In the genomic region with DNA sequence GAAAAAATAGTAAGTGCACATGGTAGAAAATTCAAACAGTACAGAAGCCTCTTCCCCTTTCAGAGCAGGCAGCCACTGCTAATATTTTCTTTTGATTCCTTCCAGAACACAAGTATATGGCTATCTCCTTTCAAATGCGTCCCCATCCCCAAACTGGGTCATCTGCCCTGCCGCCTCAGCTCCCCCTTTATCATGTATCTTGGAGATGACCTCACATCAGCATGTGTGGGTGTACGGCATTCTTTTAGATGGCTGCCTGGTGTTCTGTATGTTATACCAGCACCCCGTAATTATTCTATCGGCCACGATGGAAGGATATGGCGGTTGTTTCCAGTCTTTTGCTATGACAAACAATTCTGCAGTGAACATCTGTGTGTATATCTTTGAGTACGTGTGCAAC, we compare ENCODE assay signal across 10 cellular contexts.
A peak's percentile ranks its signal among the peaks of the same experiment; 100 is the strongest.
DNase-seq lines count a peak whose midpoint lies in the region; ATAC-seq and TF ChIP-seq lines count a peak whose summit lies in the region.
"Had no signal": no experiment of that assay in that cellular context is flagged by ENCODE, and none has a peak within 500 bp of the region (broad histone marks: within the 10 kb centered on the region; RNA-seq: fewer than 3 reads in every experiment).

No MANE protein-coding gene starts in this region.

- peaks cover 5% of the 10 kb centered on the region for H3K9me3 Mint-ChIP-seq in CD8-positive, alpha-beta T cell
- no peaks in the 10 kb centered on the region for H3K9me3 Mint-ChIP-seq in HFFc6
- H3K9me3 Mint-ChIP-seq in brain, result peaks cover 0 to 9% (median 5%) of the 10 kb centered on the region in 5 experiments
- H3K9me3 Mint-ChIP-seq in naive B cell, result peaks cover 0 to 15% (median 8%) of the 10 kb centered on the region in 7 donors
- H3K9me3 Mint-ChIP-seq in activated T-helper 2 cell treated with anti-CD3 and anti-CD28 coated beads, Interferon-gamma antibody, Interleukin-2, Interleukin-4, amounts not matched to agents 10 μg/mL and 5 μg/mL and 100 μg/mL, durations not matched to agents 14 hours and 24 hours and 36 hours, result no peaks in the 10 kb centered on the region

- H3K27me3 ChIP-seq in CD8-positive, alpha-beta T cell (ENCODE audit: insufficient read depth, low read length), result no peaks in the 10 kb centered on the region

- H3K4me1 ChIP-seq in CD8-positive, alpha-beta T cell (ENCODE audit: insufficient read depth, low read length), result peaks cover 4% of the 10 kb centered on the region

- no peaks in the 10 kb centered on the region for H3K9me3 ChIP-seq in CD8-positive, alpha-beta T cell (ENCODE audit: low read length)
- H3K9me3 ChIP-seq: tibial artery had no signal

- H3K4me1 Mint-ChIP-seq in CD8-positive, alpha-beta T cell (ENCODE audit: low read depth), result peaks cover 5% of the 10 kb centered on the region
- H3K4me1 Mint-ChIP-seq in HFFc6 (ENCODE audit: low read depth) (peaks cover 37% of the 10 kb centered on the region), brain (peaks cover 7% of the 10 kb centered on the region), naive B cell (peaks cover 5 to 8% (median 6%) of the 10 kb centered on the region in 3 donors)
- H3K4me1 Mint-ChIP-seq in activated T-helper 2 cell treated with anti-CD3 and anti-CD28 coated beads, Interferon-gamma antibody, Interleukin-2, Interleukin-4, amounts not matched to agents 10 μg/mL and 5 μg/mL and 100 μg/mL, durations not matched to agents 14 hours and 24 hours and 36 hours (ENCODE audit: low read depth), result peaks cover 1% of the 10 kb centered on the region

- no peak overlapping the region for H3K27ac Mint-ChIP-seq in CD8-positive, alpha-beta T cell
- no peak overlapping the region for H3K27ac Mint-ChIP-seq in HFFc6
- peak overlapping the region in 1 of 5 experiments; percentile 51 for H3K27ac Mint-ChIP-seq in brain
- H3K27ac Mint-ChIP-seq in naive B cell, result no peak overlapping the region
- no peak overlapping the region for H3K27ac Mint-ChIP-seq in activated T-helper 2 cell treated with anti-CD3 and anti-CD28 coated beads, Interferon-gamma antibody, Interleukin-2, Interleukin-4, amounts not matched to agents 10 μg/mL and 5 μg/mL and 100 μg/mL, durations not matched to agents 14 hours and 24 hours and 36 hours

- CTCF ChIA-PET in CD8-positive, alpha-beta T cell (lab: Charles Lee), result interaction anchor here (0.6 to 6.5 kb wide), 8 partner anchors 49 to 635 kb away, joined by 3 to 130 read pairs (median 5); no protein-coding TSS in a partner anchor

- H3K36me3 ChIP-seq in CD8-positive, alpha-beta T cell (ENCODE audit: insufficient read depth, low read length), result no peaks in the 10 kb centered on the region
- H3K36me3 ChIP-seq: tibial artery had no signal

- H3K36me3 Mint-ChIP-seq in CD8-positive, alpha-beta T cell, result no peaks in the 10 kb centered on the region
- H3K36me3 Mint-ChIP-seq in HFFc6 (ENCODE audit: low read depth), result no peaks in the 10 kb centered on the region
- H3K36me3 Mint-ChIP-seq in brain, result no peaks in the 10 kb centered on the region
- H3K36me3 Mint-ChIP-seq in naive B cell, result peaks cover 0 to 6% of the 10 kb centered on the region in 2 donors
- H3K36me3 Mint-ChIP-seq in activated T-helper 2 cell treated with anti-CD3 and anti-CD28 coated beads, Interferon-gamma antibody, Interleukin-2, Interleukin-4, amounts not matched to agents 10 μg/mL and 5 μg/mL and 100 μg/mL, durations not matched to agents 14 hours and 24 hours and 36 hours (ENCODE audit: low read depth), result no peaks in the 10 kb centered on the region

- peak overlapping the region; percentile 68 for H3K4me3 Mint-ChIP-seq in CD8-positive, alpha-beta T cell
- H3K4me3 Mint-ChIP-seq in HFFc6 (peak overlapping the region; percentile 86), brain (peak overlapping the region; percentile 70 to 80 (median 76)), naive B cell (peak overlapping the region in 7 of 8 donors; percentile 10 to 68 (median 39))
- H3K4me3 Mint-ChIP-seq in activated T-helper 2 cell treated with anti-CD3 and anti-CD28 coated beads, Interferon-gamma antibody, Interleukin-2, Interleukin-4, amounts not matched to agents 10 μg/mL and 5 μg/mL and 100 μg/mL, durations not matched to agents 14 hours and 24 hours and 36 hours (ENCODE audit: low read depth), result no peak overlapping the region

- H3K4me3 ChIP-seq in CD8-positive, alpha-beta T cell (ENCODE audit: low read depth, low read length), result no peak overlapping the region

- H3K27me3 Mint-ChIP-seq in CD8-positive, alpha-beta T cell (ENCODE audit: low read depth), result no peaks in the 10 kb centered on the region
- no peaks in the 10 kb centered on the region for H3K27me3 Mint-ChIP-seq in HFFc6 (ENCODE audit: insufficient read depth)
- H3K27me3 Mint-ChIP-seq in brain, result peaks cover 18% of the 10 kb centered on the region
- peaks cover 19 to 39% (median 33%) of the 10 kb centered on the region in 3 donors for H3K27me3 Mint-ChIP-seq in naive B cell
- peaks cover 33% of the 10 kb centered on the region for H3K27me3 Mint-ChIP-seq in activated T-helper 2 cell treated with anti-CD3 and anti-CD28 coated beads, Interferon-gamma antibody, Interleukin-2, Interleukin-4, amounts not matched to agents 10 μg/mL and 5 μg/mL and 100 μg/mL, durations not matched to agents 14 hours and 24 hours and 36 hours (ENCODE audit: low read depth)

- no peak for DNase-seq in CD8-positive, alpha-beta T cell
- DNase-seq in HFFc6 (no peak), naive B cell (no peak), NCI-H774 (lab: John Stamatoyannopoulos, UW) (no peak), NCI-H226 (no peak)
- no peak for DNase-seq in activated T-helper 2 cell treated with anti-CD3 and anti-CD28 coated beads, Interferon-gamma antibody, Interleukin-2, Interleukin-4, amounts not matched to agents 10 μg/mL and 5 μg/mL and 100 μg/mL, durations not matched to agents 14 hours and 24 hours and 36 hours (ENCODE audit: low spot score)
- DNase-seq: NCI-H187, tibial artery had no signal

- ATAC-seq in CD8-positive, alpha-beta T cell, result no peak
- no peak for ATAC-seq in naive B cell (ENCODE audit: low read depth in 2 of 2)
- no peak for ATAC-seq in HG03095 (IDR thresholded peaks at IDR 0.05; ENCODE audit: unreplicated experiment)

- TF ChIP-seq CTCF in CD8-positive, alpha-beta T cell (IDR thresholded peaks at IDR 0.05), result no peak
- TF ChIP-seq CTCF in HFFc6 (IDR thresholded peaks at IDR 0.05) (no peak), brain (conservative IDR thresholded peaks at IDR 0.05) (no peak)

- intact Hi-C loops in CD8-positive, alpha-beta T cell (cut with DNase I, micrococcal nuclease), result loop anchor here (2.0 to 10.0 kb wide), 4 partner anchors 51 to 535 kb away; partner anchors contain the start of gene ITGA6 (in 1 of the 2)
- intact Hi-C loops in activated T-helper 2 cell treated with anti-CD3 and anti-CD28 coated beads, Interferon-gamma antibody, Interleukin-2, Interleukin-4, amounts not matched to agents 10 μg/mL and 5 μg/mL and 100 μg/mL, durations not matched to agents 14 hours and 24 hours and 36 hours (cut with micrococcal nuclease), result loop anchor here (5.0 kb wide), 1 partner anchor 539 kb away; no protein-coding TSS in a partner anchor

- no peak overlapping the region for H3K27ac ChIP-seq in CD8-positive, alpha-beta T cell (ENCODE audit: low read depth, low read length)
- H3K27ac ChIP-seq: tibial artery had no signal

- POLR2A ChIA-PET in CD8-positive, alpha-beta T cell (lab: Charles Lee), result interaction anchor here (0.6 to 2.3 kb wide), 2 partner anchors 282 to 287 kb away, joined by 3 to 7 read pairs; no protein-coding TSS in a partner anchor
